In the genomic region with DNA sequence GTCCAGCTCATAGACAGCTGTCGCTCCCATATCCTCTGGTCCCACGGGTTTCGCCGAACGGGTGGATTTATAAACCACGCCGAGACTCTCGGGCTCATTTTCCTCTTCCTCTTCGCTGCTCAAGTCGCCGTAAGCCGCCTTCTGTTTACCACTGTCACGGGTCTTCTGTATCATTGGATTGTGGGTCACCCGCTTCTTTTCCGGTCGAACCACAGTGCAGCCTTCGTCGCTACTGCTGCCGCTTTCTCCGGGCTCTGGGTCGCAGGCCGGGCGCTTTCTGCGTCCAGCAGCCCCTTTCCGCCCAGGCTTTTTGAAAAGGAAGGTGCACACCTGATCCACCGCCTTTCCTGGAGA, we compare ENCODE assay signal across 9 cellular contexts. TPM values are rescaled to one million over a fixed set of nuclear protein-coding genes. Genes with fewer than 3 reads are reported as not detected.
DNase-seq lines count a peak whose midpoint lies in the region; ATAC-seq and TF ChIP-seq lines count a peak whose summit lies in the region.
"Had no signal": no experiment of that assay in that cellular context is flagged by ENCODE, and none has a peak within 500 bp of the region (broad histone marks: within the 10 kb centered on the region; RNA-seq: fewer than 3 reads in every experiment).

No MANE protein-coding gene starts in this region.

- peaks cover 0 to 24% (median 12%) of the 10 kb centered on the region in 9 donors for H3K36me3 ChIP-seq in heart left ventricle
- H3K36me3 ChIP-seq in sigmoid colon: peaks cover 0 to 14% (median 3%) of the 10 kb centered on the region in 4 donors

- H3K27ac ChIP-seq in 22Rv1 (peak overlapping the region; percentile 90), heart left ventricle (peak overlapping the region; percentile 88 to 99 (median 92)), sigmoid colon (peak overlapping the region; percentile 91 to 96 (median 94))

- ATAC-seq in GM19023 (IDR thresholded peaks at IDR 0.05; ENCODE audit: unreplicated experiment) (peak; percentile 41), HG03139 (IDR thresholded peaks at IDR 0.05; ENCODE audit: unreplicated experiment) (peak; percentile 31), activated B cell treated with CpG ODN at 0.5 μM for 24 hours (ENCODE audit: low read depth) (peak; percentile 41), heart left ventricle (peak; percentile 37 to 56 (median 48))

- POLR2A ChIA-PET in activated B cell treated with CpG ODN at 0.5 μM for 24 hours (lab: Charles Lee): interaction anchor here (0.6 to 3.6 kb wide), 16 partner anchors 9 to 690 kb away, joined by 3 to 41 read pairs (median 3); a partner anchor contains a TSS

- H3K27me3 Mint-ChIP-seq in activated B cell treated with CpG ODN at 0.5 μM for 24 hours: no peaks in the 10 kb centered on the region

- TF ChIP-seq POLR2A in heart left ventricle (IDR thresholded peaks at IDR 0.05) (no peak), sigmoid colon (IDR thresholded peaks at IDR 0.05) (no peak)

- intact Hi-C loops in activated B cell treated with CpG ODN at 0.5 μM for 24 hours (cut with micrococcal nuclease): loop anchor here (1.0 to 10.0 kb wide), 9 partner anchors 18 to 476 kb away; a partner anchor contains a TSS
- intact Hi-C loops in heart left ventricle (cut with DNase I): loop anchor here in 4 of 10 donors (1.0 to 10.0 kb wide), 3 partner anchors 18 to 79 kb away; a partner anchor contains a TSS
- intact Hi-C loops in sigmoid colon (cut with DNase I): loop anchor here (2.0 to 10.0 kb wide), 2 partner anchors 18 to 176 kb away; a partner anchor contains a TSS

- CTCF ChIA-PET in activated B cell treated with CpG ODN at 0.5 μM for 24 hours (lab: Charles Lee): interaction anchor here (0.6 to 1.3 kb wide), 2 partner anchors 113 to 296 kb away, joined by 3 read pairs; a partner anchor contains a TSS

- H3K9me3 Mint-ChIP-seq in activated B cell treated with CpG ODN at 0.5 μM for 24 hours: no peaks in the 10 kb centered on the region

- H3K4me1 ChIP-seq in heart left ventricle (peaks cover 0 to 26% (median 3%) of the 10 kb centered on the region in 12 donors), sigmoid colon (peaks cover 0 to 17% (median 7%) of the 10 kb centered on the region in 4 donors)

- no peaks in the 10 kb centered on the region for H3K9me3 ChIP-seq in heart left ventricle
- H3K9me3 ChIP-seq in sigmoid colon: no peaks in the 10 kb centered on the region

- 0 to 41% (median 18%) methylated on average over 26 of the region's 26 CpGs for WGBS in heart left ventricle, 4 donors
- WGBS in sigmoid colon, 2 donors: 0 to 1% methylated on average over 26 of the region's 26 CpGs

- H3K27ac Mint-ChIP-seq in activated B cell treated with CpG ODN at 0.5 μM for 24 hours: peak overlapping the region; percentile 98

- peaks cover 16% of the 10 kb centered on the region for H3K36me3 Mint-ChIP-seq in activated B cell treated with CpG ODN at 0.5 μM for 24 hours (ENCODE audit: low read depth)

- H3K27me3 ChIP-seq in heart left ventricle (no peaks in the 10 kb centered on the region), sigmoid colon (no peaks in the 10 kb centered on the region)

- peak overlapping the region; percentile 96 for H3K4me3 Mint-ChIP-seq in activated B cell treated with CpG ODN at 0.5 μM for 24 hours

- no peak for TF ChIP-seq CTCF in 22Rv1 (IDR thresholded peaks at IDR 0.05)
- no peak for TF ChIP-seq CTCF in activated B cell treated with CpG ODN at 0.5 μM for 24 hours (IDR thresholded peaks at IDR 0.05)
- no peak for TF ChIP-seq CTCF in heart left ventricle (IDR thresholded peaks at IDR 0.05)
- TF ChIP-seq CTCF in sigmoid colon (IDR thresholded peaks at IDR 0.05): no peak

- DNase-seq in activated B cell treated with CpG ODN at 0.5 μM for 24 hours: no peak
- DNase-seq in heart left ventricle: peak in 2 of 5 donors; percentile 17 to 35
- DNase-seq in sigmoid colon: no peak
- DNase-seq in 8988T: no peak
- no peak for DNase-seq in HPDE6-E6E7 (ENCODE audit: extremely low spot score)

- H3K4me3 ChIP-seq in heart left ventricle: peak overlapping the region; percentile 41 to 97 (median 74)
- peak overlapping the region; percentile 38 to 65 (median 61) for H3K4me3 ChIP-seq in sigmoid colon

- peaks cover 23% of the 10 kb centered on the region for H3K4me1 Mint-ChIP-seq in activated B cell treated with CpG ODN at 0.5 μM for 24 hours

- TF ChIP-seq EP300 in sigmoid colon (IDR thresholded peaks at IDR 0.05): no peak

RNA-seq across cellular contexts. Expression of a gene that starts 0.3 kb away (rescaled TPM):
- total RNA-seq in activated B cell treated with CpG ODN at 0.5 μM for 24 hours (27.1 and 28.1 TPM in 2 replicates), heart left ventricle (10 to 100 TPM in 4 of 9 donors, 1 to 10 TPM in 5; 8.0 to 12.8 (median 9.6) TPM), sigmoid colon (10 to 100 TPM in 2 of 4 donors, 1 to 10 TPM in 2; 7.2 to 15.6 (median 9.6) TPM)
- polyA plus RNA-seq in heart left ventricle (10 to 100 TPM; 10.6 to 12.9 TPM), sigmoid colon (10 to 100 TPM; 12.5 to 20.2 (median 14.4) TPM)

RNA-seq across cellular contexts. Expression of a gene that starts 0.4 kb away (rescaled TPM):
- 65.3 and 88.0 TPM in 2 replicates for total RNA-seq in activated B cell treated with CpG ODN at 0.5 μM for 24 hours
- 100 to 1,000 TPM; 288 to 622 (median 433) TPM for total RNA-seq in heart left ventricle
- 1,000 to 10,000 TPM in 1 of 2 donors, 100 to 1,000 TPM in 1; 310 to 1,598 TPM for polyA plus RNA-seq in heart left ventricle
- total RNA-seq in sigmoid colon: 100 to 1,000 TPM in 1 of 4 donors, 10 to 100 TPM in 3; 51.2 to 106 (median 76.3) TPM
- 100 to 1,000 TPM; 144 to 412 (median 354) TPM for polyA plus RNA-seq in sigmoid colon

RNA-seq across cellular contexts. Expression of a gene that starts 18.5 kb away (rescaled TPM):
- 14.0 and 15.9 TPM in 2 replicates for total RNA-seq in activated B cell treated with CpG ODN at 0.5 μM for 24 hours
- total RNA-seq in heart left ventricle: 1 to 10 TPM in 8 of 9 donors, under 1 TPM in 1; 0.71 to 4.3 (median 2.8) TPM
- polyA plus RNA-seq in heart left ventricle: 1 to 10 TPM; 7.5 to 7.9 TPM
- 10 to 100 TPM in 2 of 4 donors, 1 to 10 TPM in 2; 6.5 to 11.4 (median 9.2) TPM for total RNA-seq in sigmoid colon
- 10 to 100 TPM in 2 of 3 donors, 1 to 10 TPM in 1; 9.0 to 13.2 (median 12.7) TPM for polyA plus RNA-seq in sigmoid colon

RNA-seq across cellular contexts. Expression of a gene that starts 24.5 kb away (rescaled TPM):
- total RNA-seq in activated B cell treated with CpG ODN at 0.5 μM for 24 hours (not detected in 2 replicates), heart left ventricle (not detected), sigmoid colon (not detected)
- polyA plus RNA-seq in heart left ventricle (not detected), sigmoid colon (not detected)
- total RNA-seq: pulmonary artery endothelial cell had no signal
